In genomic region chr17:74862108-74862901, GRCh38 we compare ENCODE assay signal across 8 cellular contexts. TPM values are rescaled to one million over a fixed set of nuclear protein-coding genes. Genes with fewer than 3 reads are reported as not detected.
DNase-seq lines count a peak whose midpoint lies in the region; ATAC-seq and TF ChIP-seq lines count a peak whose summit lies in the region.

No MANE protein-coding gene starts in this region.

- peaks cover 10% of the 10 kb centered on the region for H3K4me1 Mint-ChIP-seq in activated CD4-positive, alpha-beta T cell treated with anti-CD3 and anti-CD28 coated beads, Interleukin-2, amount 10 ng/mL, durations not matched to agents 24 days and 14 days
- peaks cover 3% of the 10 kb centered on the region for H3K4me1 Mint-ChIP-seq in memory B cell

- peaks cover 15% of the 10 kb centered on the region for H3K36me3 Mint-ChIP-seq in activated CD4-positive, alpha-beta T cell treated with anti-CD3 and anti-CD28 coated beads, Interleukin-2, amount 10 ng/mL, durations not matched to agents 24 days and 14 days (ENCODE audit: low read depth)
- H3K36me3 Mint-ChIP-seq in memory B cell, result peaks cover 2% of the 10 kb centered on the region

- ATAC-seq in memory B cell (ENCODE audit: low read depth) (peak; percentile 64), HG03135 (IDR thresholded peaks at IDR 0.05; ENCODE audit: unreplicated experiment) (no peak)

- peaks cover 34% of the 10 kb centered on the region for H3K27me3 Mint-ChIP-seq in activated CD4-positive, alpha-beta T cell treated with anti-CD3 and anti-CD28 coated beads, Interleukin-2, amount 10 ng/mL, durations not matched to agents 24 days and 14 days
- peaks cover 14% of the 10 kb centered on the region for H3K27me3 Mint-ChIP-seq in memory B cell

- H3K27ac ChIP-seq in coronary artery, result no peak overlapping the region

- DNase-seq in GM04504 (ENCODE audit: low read depth) (peak; percentile 11), NCI-H1092 (lab: John Stamatoyannopoulos, UW) (peak; percentile 33), coronary artery (ENCODE audit: low spot score) (no peak), memory B cell (ENCODE audit: low spot score in 2 of 2) (peak; percentile 69 to 83), OCI-M2 (lab: John Stamatoyannopoulos, UW; ENCODE audit: unreplicated experiment) (no peak)
- DNase-seq in activated CD4-positive, alpha-beta T cell treated with anti-CD3 and anti-CD28 coated beads, Interleukin-2, amount 10 ng/mL, durations not matched to agents 24 days and 14 days, result peak; percentile 91
- peak; percentile 40 to 43 for DNase-seq in stimulated activated CD8-positive, alpha-beta memory T cell treated with anti-CD3 and anti-CD28 coated beads, Interleukin-15, amount 100 ng/mL, for 48 hours (ENCODE audit: low read depth in 2 of 2)

- H3K4me3 ChIP-seq in coronary artery, result peak overlapping the region; percentile 66

- H3K27ac Mint-ChIP-seq in activated CD4-positive, alpha-beta T cell treated with anti-CD3 and anti-CD28 coated beads, Interleukin-2, amount 10 ng/mL, durations not matched to agents 24 days and 14 days, result no peak overlapping the region
- no peak overlapping the region for H3K27ac Mint-ChIP-seq in memory B cell

- no peak overlapping the region for H3K4me3 Mint-ChIP-seq in activated CD4-positive, alpha-beta T cell treated with anti-CD3 and anti-CD28 coated beads, Interleukin-2, amount 10 ng/mL, durations not matched to agents 24 days and 14 days
- peak overlapping the region; percentile 39 for H3K4me3 Mint-ChIP-seq in memory B cell

- intact Hi-C loops in activated CD4-positive, alpha-beta T cell treated with anti-CD3 and anti-CD28 coated beads, Interleukin-2, amount 10 ng/mL, durations not matched to agents 24 days and 14 days (cut with micrococcal nuclease), result no loop called here

- peak; percentile 36 for TF ChIP-seq CTCF in coronary artery (IDR thresholded peaks at IDR 0.05)

- H3K9me3 Mint-ChIP-seq in activated CD4-positive, alpha-beta T cell treated with anti-CD3 and anti-CD28 coated beads, Interleukin-2, amount 10 ng/mL, durations not matched to agents 24 days and 14 days, result no peaks in the 10 kb centered on the region
- no peaks in the 10 kb centered on the region for H3K9me3 Mint-ChIP-seq in memory B cell

RNA-seq across cellular contexts. Expression of gene GRIN2C, which starts 2.6 kb away (rescaled TPM):
- total RNA-seq in activated CD4-positive, alpha-beta T cell treated with anti-CD3 and anti-CD28 coated beads, Interleukin-2, amount 10 ng/mL, durations not matched to agents 24 days and 14 days, result 0.05 and 0.19 TPM in 2 replicates

RNA-seq across cellular contexts. Expression of gene FDXR, which starts 10.5 kb away (rescaled TPM):
- 18.8 and 20.5 TPM in 2 replicates for total RNA-seq in activated CD4-positive, alpha-beta T cell treated with anti-CD3 and anti-CD28 coated beads, Interleukin-2, amount 10 ng/mL, durations not matched to agents 24 days and 14 days

RNA-seq across cellular contexts. Expression of gene FADS6, which starts 31.1 kb away (rescaled TPM):
- total RNA-seq in activated CD4-positive, alpha-beta T cell treated with anti-CD3 and anti-CD28 coated beads, Interleukin-2, amount 10 ng/mL, durations not matched to agents 24 days and 14 days, result not detected in 2 replicates

Comparison
In these comparisons a context has a peak if more than half of its experiments do, and no peak if none do; other contexts are left out.
1. DNase-seq: peak in GM04504 (single experiment), NCI-H1092 (single experiment), activated CD4-positive, alpha-beta T cell treated with anti-CD3 and anti-CD28 coated beads, Interleukin-2, amount 10 ng/mL, durations not matched to agents 24 days and 14 days (single experiment), memory B cell (2 of 2) and stimulated activated CD8-positive, alpha-beta memory T cell treated with anti-CD3 and anti-CD28 coated beads, Interleukin-15, amount 100 ng/mL, for 48 hours (2 of 2); none in coronary artery (single experiment) and OCI-M2 (single experiment).